8 cellular contexts compared by ENCODE assay signal in the genomic region with DNA sequence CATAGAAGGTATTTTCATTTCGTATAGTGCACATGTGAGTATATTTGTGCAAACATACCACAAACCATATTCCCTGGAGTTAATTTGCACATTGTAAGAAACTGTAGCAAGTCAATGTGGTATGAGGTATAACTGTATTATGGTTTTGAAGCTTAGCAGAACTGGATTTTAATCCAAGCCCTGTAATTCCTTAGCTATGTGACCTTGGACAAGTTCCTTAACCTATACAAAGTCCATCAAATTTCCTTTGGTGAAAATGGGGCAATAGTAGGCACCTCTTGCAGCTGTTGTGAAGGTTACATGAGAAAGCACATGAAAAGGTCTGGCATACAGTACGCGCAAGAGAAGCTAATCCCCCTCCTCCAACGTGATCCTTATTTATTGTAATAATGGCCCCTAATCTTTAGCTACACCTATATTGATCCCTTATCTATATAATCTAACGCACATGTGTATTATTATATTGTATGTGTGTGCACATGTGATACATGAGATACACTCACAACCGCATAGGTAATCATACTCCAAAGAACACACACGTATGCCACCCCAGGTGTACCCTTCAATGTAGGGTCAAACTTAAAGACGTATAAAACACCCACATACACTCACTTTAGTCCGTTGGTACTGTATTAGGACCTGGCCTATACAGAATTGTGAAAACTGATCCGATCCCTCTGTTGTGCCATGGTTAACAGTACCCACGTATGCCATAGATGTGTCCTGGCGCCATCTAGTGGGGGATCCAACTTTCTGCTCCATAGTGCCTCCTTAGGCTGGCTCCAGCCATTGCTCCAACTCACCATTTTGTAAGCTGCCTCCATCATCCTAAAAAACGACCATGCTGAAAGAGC.
DNase-seq lines count a peak whose midpoint lies in the region; ATAC-seq and TF ChIP-seq lines count a peak whose summit lies in the region.

No MANE protein-coding gene starts in this region.

- no peak overlapping the region for H3K27ac Mint-ChIP-seq in CD4-positive, alpha-beta T cell

- no peaks in the 10 kb centered on the region for H3K4me1 Mint-ChIP-seq in CD4-positive, alpha-beta T cell (ENCODE audit: low read depth)

- CTCF ChIA-PET in CD4-positive, alpha-beta T cell (lab: Charles Lee): interaction anchor here (0.7 kb wide), 1 partner anchor 9 kb away, joined by 3 read pairs; no protein-coding TSS in a partner anchor

- no peaks in the 10 kb centered on the region for H3K9me3 Mint-ChIP-seq in CD4-positive, alpha-beta T cell

- intact Hi-C loops in CD4-positive, alpha-beta T cell (cut with DNase I, micrococcal nuclease): loop anchor here in 1 of 2 experiments (5.0 kb wide), 2 partner anchors 535 to 1590 kb away; no protein-coding TSS in a partner anchor
- intact Hi-C loops in right lobe of liver (cut with DNase I): no loop called here

- no peak overlapping the region for H3K27ac ChIP-seq in CD4-positive, alpha-beta T cell (ENCODE audit: low read depth, low read length)
- no peak overlapping the region for H3K27ac ChIP-seq in right lobe of liver

- TF ChIP-seq CTCF in CD4-positive, alpha-beta T cell (IDR thresholded peaks at IDR 0.05): peak; percentile 69
- TF ChIP-seq CTCF in choroid plexus epithelial cell (conservative IDR thresholded peaks at IDR 0.05; ENCODE audit: low read depth, low read length) (peak; percentile 100), right lobe of liver (IDR thresholded peaks at IDR 0.05) (peak; percentile 93 to 97 (median 96))

- H3K4me3 ChIP-seq in choroid plexus epithelial cell (ENCODE audit: low read depth, low read length) (no peak overlapping the region), right lobe of liver (no peak overlapping the region)

- DNase-seq in CD4-positive, alpha-beta T cell: peak; percentile 27 to 46 (median 38)
- DNase-seq in NCI-H446 treated with DMSO at 0.1 percent for 48 hours (lab: John Stamatoyannopoulos, UW) (peak; percentile 70), choroid plexus epithelial cell (ENCODE audit: low read depth) (peak; percentile 90), right lobe of liver (peak; percentile 74 to 86 (median 78))
- DNase-seq in activated CD4-positive, alpha-beta T cell treated with anti-CD3 and anti-CD28 coated beads for 24 hours (ENCODE audit: low read depth in 2 of 2): peak; percentile 62 to 69
- DNase-seq in stimulated activated CD4-positive, alpha-beta T cell treated with anti-CD3 and anti-CD28 coated beads, TNF-alpha, amount 100 ng/mL, for 48 hours (ENCODE audit: low read depth in 3 of 3): peak; percentile 55 to 73 (median 64)

- no peaks in the 10 kb centered on the region for H3K9me3 ChIP-seq in CD4-positive, alpha-beta T cell (ENCODE audit: control insufficient read depth, low read length)
- H3K9me3 ChIP-seq in right lobe of liver: no peaks in the 10 kb centered on the region

- no peaks in the 10 kb centered on the region for H3K36me3 Mint-ChIP-seq in CD4-positive, alpha-beta T cell (ENCODE audit: low read depth)

- POLR2A ChIA-PET in CD4-positive, alpha-beta T cell (lab: Charles Lee): no interaction called here

- no peak for TF ChIP-seq POLR2A in right lobe of liver (IDR thresholded peaks at IDR 0.05)

- 43% methylated on average over 13 of the region's 13 CpGs for WGBS in right lobe of liver (ENCODE audit: insufficient coverage, low coverage, low lambda C conversion rate, missing lambda C conversion rate)

- H3K36me3 ChIP-seq in right lobe of liver: no peaks in the 10 kb centered on the region

- H3K4me1 ChIP-seq in right lobe of liver: no peaks in the 10 kb centered on the region

- H3K27me3 ChIP-seq in CD4-positive, alpha-beta T cell (ENCODE audit: control insufficient read depth, insufficient read depth, low read length): no peaks in the 10 kb centered on the region
- no peaks in the 10 kb centered on the region for H3K27me3 ChIP-seq in right lobe of liver

- peaks cover 5% of the 10 kb centered on the region for H3K27me3 Mint-ChIP-seq in CD4-positive, alpha-beta T cell

- peak; percentile 65 for ATAC-seq in CD4-positive, alpha-beta T cell (ENCODE audit: poor library complexity)
- peak; percentile 98 for ATAC-seq in GM19397 (IDR thresholded peaks at IDR 0.05; ENCODE audit: unreplicated experiment)
- ATAC-seq in HG03442 (IDR thresholded peaks at IDR 0.05; ENCODE audit: unreplicated experiment): peak; percentile 99
- ATAC-seq in right lobe of liver: peak; percentile 100

- no peak overlapping the region for H3K4me3 Mint-ChIP-seq in CD4-positive, alpha-beta T cell

Comparison
In these comparisons a context has a peak if more than half of its experiments do, and no peak if none do; other contexts are left out.
1. DNase-seq: peak in every context shown above with its lines; median percentile 90 in choroid plexus epithelial cell; 78 in right lobe of liver; 70 in NCI-H446 treated with DMSO at 0.1 percent for 48 hours; 66 in activated CD4-positive, alpha-beta T cell treated with anti-CD3 and anti-CD28 coated beads for 24 hours; 64 in stimulated activated CD4-positive, alpha-beta T cell treated with anti-CD3 and anti-CD28 coated beads, TNF-alpha, amount 100 ng/mL, for 48 hours; 38 in CD4-positive, alpha-beta T cell.